17 cellular contexts compared by ENCODE assay signal in the genomic region with DNA sequence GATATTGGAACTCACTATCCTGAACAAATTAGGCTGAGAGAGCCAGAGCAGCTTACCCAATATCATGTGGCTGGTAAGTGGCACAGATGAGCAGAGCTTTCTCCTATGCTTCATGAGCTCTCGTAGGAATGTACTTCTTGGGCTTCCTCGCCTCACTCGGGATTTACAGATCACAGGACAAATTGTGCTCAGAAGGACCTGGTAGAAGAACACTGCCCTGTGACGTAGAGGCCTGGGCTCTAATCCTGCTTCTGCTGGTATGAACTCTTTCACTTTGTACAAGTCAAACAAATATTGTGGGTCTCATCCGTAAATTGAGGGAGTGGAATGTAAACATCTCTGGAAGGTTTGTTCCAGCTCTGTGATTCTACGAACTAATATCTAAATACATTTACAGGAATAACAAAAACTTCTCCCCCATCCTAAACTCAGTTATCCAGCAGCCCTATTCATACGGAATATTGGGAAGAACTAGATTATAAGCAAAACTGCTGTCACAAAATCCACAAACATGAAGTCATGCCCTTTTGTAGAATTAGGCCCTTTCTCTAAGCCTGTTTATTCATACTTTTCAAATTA.
A peak's percentile ranks its signal among the peaks of the same experiment; 100 is the strongest.
DNase-seq lines count a peak whose midpoint lies in the region; ATAC-seq and TF ChIP-seq lines count a peak whose summit lies in the region.
"Had no signal": no experiment of that assay in that cellular context is flagged by ENCODE, and none has a peak within 500 bp of the region (broad histone marks: within the 10 kb centered on the region; RNA-seq: fewer than 3 reads in every experiment).

No MANE protein-coding gene starts in this region.

- no peak overlapping the region for H3K4me3 Mint-ChIP-seq in activated CD4-positive, alpha-beta memory T cell treated with anti-CD3 and anti-CD28 coated beads for 36 hours
- H3K4me3 Mint-ChIP-seq in activated CD4-positive, alpha-beta memory T cell treated with anti-CD3 and anti-CD28 coated beads, Interleukin-2, amount 10 ng/mL, durations not matched to agents 7 days and 5 days = no peak overlapping the region
- H3K4me3 Mint-ChIP-seq in neural crest cell = no peak overlapping the region
- H3K4me3 Mint-ChIP-seq: CD8-positive, alpha-beta memory T cell had no signal

- peaks cover 68% of the 10 kb centered on the region for H3K4me1 Mint-ChIP-seq in activated CD4-positive, alpha-beta memory T cell treated with anti-CD3 and anti-CD28 coated beads for 36 hours (ENCODE audit: low read depth)
- H3K4me1 Mint-ChIP-seq in activated CD4-positive, alpha-beta memory T cell treated with anti-CD3 and anti-CD28 coated beads, Interleukin-2, amount 10 ng/mL, durations not matched to agents 7 days and 5 days = peaks cover 47% of the 10 kb centered on the region
- H3K4me1 Mint-ChIP-seq in neural crest cell = peaks cover 3% of the 10 kb centered on the region

- ATAC-seq in GM21423 (IDR thresholded peaks at IDR 0.05; ENCODE audit: unreplicated experiment) = no peak
- ATAC-seq: HCT116 had no signal

- peaks cover 2% of the 10 kb centered on the region for H3K9me3 Mint-ChIP-seq in activated CD4-positive, alpha-beta memory T cell treated with anti-CD3 and anti-CD28 coated beads for 36 hours
- H3K9me3 Mint-ChIP-seq in activated CD4-positive, alpha-beta memory T cell treated with anti-CD3 and anti-CD28 coated beads, Interleukin-2, amount 10 ng/mL, durations not matched to agents 7 days and 5 days = peaks cover 10% of the 10 kb centered on the region
- peaks cover 7% of the 10 kb centered on the region for H3K9me3 Mint-ChIP-seq in neural crest cell
- H3K9me3 Mint-ChIP-seq: CD8-positive, alpha-beta memory T cell had no signal

- peaks cover 17% of the 10 kb centered on the region for H3K36me3 Mint-ChIP-seq in activated CD4-positive, alpha-beta memory T cell treated with anti-CD3 and anti-CD28 coated beads for 36 hours
- peaks cover 25% of the 10 kb centered on the region for H3K36me3 Mint-ChIP-seq in activated CD4-positive, alpha-beta memory T cell treated with anti-CD3 and anti-CD28 coated beads, Interleukin-2, amount 10 ng/mL, durations not matched to agents 7 days and 5 days (ENCODE audit: low read depth)
- H3K36me3 Mint-ChIP-seq in neural crest cell (ENCODE audit: low read depth) = no peaks in the 10 kb centered on the region

- POLR2A ChIA-PET in activated CD4-positive, alpha-beta memory T cell treated with anti-CD3 and anti-CD28 coated beads for 36 hours (lab: Charles Lee) = interaction anchor here (4.4 kb wide), 1 partner anchor 95 kb away, joined by 51 read pairs; no protein-coding TSS in a partner anchor
- POLR2A ChIA-PET in activated CD4-positive, alpha-beta memory T cell treated with anti-CD3 and anti-CD28 coated beads, Interleukin-2, amount 10 ng/mL, durations not matched to agents 7 days and 5 days (lab: Charles Lee) = no interaction called here

- intact Hi-C loops in activated CD4-positive, alpha-beta memory T cell treated with anti-CD3 and anti-CD28 coated beads for 36 hours (cut with micrococcal nuclease) = no loop called here

- TF ChIP-seq CTCF in neural crest cell (conservative IDR thresholded peaks at IDR 0.05) = no peak

- peaks cover 3% of the 10 kb centered on the region for H3K27me3 Mint-ChIP-seq in activated CD4-positive, alpha-beta memory T cell treated with anti-CD3 and anti-CD28 coated beads for 36 hours
- H3K27me3 Mint-ChIP-seq in activated CD4-positive, alpha-beta memory T cell treated with anti-CD3 and anti-CD28 coated beads, Interleukin-2, amount 10 ng/mL, durations not matched to agents 7 days and 5 days = no peaks in the 10 kb centered on the region
- no peaks in the 10 kb centered on the region for H3K27me3 Mint-ChIP-seq in neural crest cell (ENCODE audit: low read depth)

- CTCF ChIA-PET in activated CD4-positive, alpha-beta memory T cell treated with anti-CD3 and anti-CD28 coated beads for 36 hours (lab: Charles Lee) = no interaction called here
- CTCF ChIA-PET in activated CD4-positive, alpha-beta memory T cell treated with anti-CD3 and anti-CD28 coated beads, Interleukin-2, amount 10 ng/mL, durations not matched to agents 7 days and 5 days (lab: Charles Lee) = no interaction called here

- no peak for DNase-seq in activated CD4-positive, alpha-beta memory T cell treated with anti-CD3 and anti-CD28 coated beads for 36 hours
- DNase-seq in activated CD4-positive, alpha-beta memory T cell treated with anti-CD3 and anti-CD28 coated beads, Interleukin-2, amount 10 ng/mL, durations not matched to agents 7 days and 5 days = no peak
- DNase-seq in fibroblast of the conjunctiva (ENCODE audit: low read depth) = peak; percentile 10
- DNase-seq in neural crest cell (ENCODE audit: low read depth, low spot score) = no peak
- DNase-seq in SIG-M5 treated with dmso at 0.1 percent for 504 hours (lab: John Stamatoyannopoulos, UW; ENCODE audit: unreplicated experiment) = no peak
- no peak for DNase-seq in DMS 273 treated with DMSO at 0.1 percent for 48 hours (lab: John Stamatoyannopoulos, UW)
- no peak for DNase-seq in putamen (ENCODE audit: low spot score)
- DNase-seq: CD8-positive, alpha-beta memory T cell; DND-41; NCI-H1417 treated with DMSO at 0.1 percent for 48 hours; NCI-H1930; NCI-H446; NCI-H748 treated with DMSO at 0.1 percent for 48 hours; RPMI8226; SJCRH30 had no signal

- H3K27ac Mint-ChIP-seq in activated CD4-positive, alpha-beta memory T cell treated with anti-CD3 and anti-CD28 coated beads for 36 hours = peak overlapping the region; percentile 29
- H3K27ac Mint-ChIP-seq in activated CD4-positive, alpha-beta memory T cell treated with anti-CD3 and anti-CD28 coated beads, Interleukin-2, amount 10 ng/mL, durations not matched to agents 7 days and 5 days = no peak overlapping the region
- peak overlapping the region; percentile 28 for H3K27ac Mint-ChIP-seq in neural crest cell (ENCODE audit: unreplicated experiment)
- H3K27ac Mint-ChIP-seq: CD8-positive, alpha-beta memory T cell had no signal
